23 cellular contexts compared by ENCODE assay signal in genomic region chr10:691216-691615, GRCh38. TPM values are rescaled to one million over a fixed set of nuclear protein-coding genes. Genes with fewer than 3 reads are reported as not detected.
DNase-seq lines count a peak whose midpoint lies in the region; ATAC-seq and TF ChIP-seq lines count a peak whose summit lies in the region.
"Had no signal": no experiment of that assay in that cellular context is flagged by ENCODE, and none has a peak within 500 bp of the region (broad histone marks: within the 10 kb centered on the region; RNA-seq: fewer than 3 reads in every experiment).

No MANE protein-coding gene starts in this region.

- TF ChIP-seq EP300 in esophagus muscularis mucosa (IDR thresholded peaks at IDR 0.05), result no peak
- TF ChIP-seq EP300 in tibial nerve (IDR thresholded peaks at IDR 0.05), result no peak

- H3K23ac ChIP-seq in IMR-90 (ENCODE audit: low read depth, low read length) (no peak overlapping the region), neuronal stem cell (ENCODE audit: low read depth, low read length, poor library complexity) (no peak overlapping the region)

- no peak overlapping the region for H2BK12ac ChIP-seq in neuronal stem cell (ENCODE audit: low read length)

- peaks cover 23% of the 10 kb centered on the region for H3K4me1 ChIP-seq in IMR-90 (ENCODE audit: control insufficient read depth, insufficient read depth, low read length)
- peaks cover 14 to 47% (median 43%) of the 10 kb centered on the region in 4 donors for H3K4me1 ChIP-seq in esophagus muscularis mucosa
- H3K4me1 ChIP-seq in neuronal stem cell (ENCODE audit: control insufficient read depth in 2 of 2, insufficient read depth in 1 of 2, low read depth in 1 of 2, low read length in 2 of 2), result peaks cover 15 to 21% of the 10 kb centered on the region in 2 donors
- H3K4me1 ChIP-seq in left ventricle myocardium inferior, result peaks cover 25% of the 10 kb centered on the region
- H3K4me1 ChIP-seq in tibial nerve, result peaks cover 0 to 38% (median 11%) of the 10 kb centered on the region in 4 donors
- H3K4me1 ChIP-seq: Peyer's patch had no signal

- H4K91ac ChIP-seq in IMR-90 (ENCODE audit: insufficient read depth, low read depth, low read length), result no peak overlapping the region
- H4K91ac ChIP-seq in neuronal stem cell (ENCODE audit: low read depth, low read length, poor library complexity), result no peak overlapping the region

- H4K5ac ChIP-seq in IMR-90 (ENCODE audit: low read depth, low read length), result no peak overlapping the region

- intact Hi-C loops in IMR-90 (cut with micrococcal nuclease) (loop anchor here (5.0 kb wide), 1 partner anchor 96 kb away; no protein-coding TSS in a partner anchor), esophagus muscularis mucosa (cut with DNase I) (loop anchor here (5.0 kb wide), 1 partner anchor 96 kb away; no protein-coding TSS in a partner anchor), left ventricle myocardium inferior (cut with micrococcal nuclease) (no loop called here)

- CTCF ChIA-PET in IMR-90 (lab: Yijun Ruan, JAX), result no interaction called here

- no peak for DNase-seq in T-helper 1 cell
- DNase-seq in IMR-90, result no peak
- no peak for DNase-seq in esophagus muscularis mucosa (ENCODE audit: extremely low spot score)
- DNase-seq in neuronal stem cell (ENCODE audit: low spot score), result no peak
- no peak for DNase-seq in left ventricle myocardium inferior
- no peak for DNase-seq in tibial nerve (ENCODE audit: low spot score in 2 of 2)
- no peak for DNase-seq in NCI-H1105 treated with DMSO at 0.1 percent for 48 hours (lab: John Stamatoyannopoulos, UW)
- DNase-seq: activated CD4-positive, CD25-positive, alpha-beta regulatory T cell; activated T-cell treated with anti-CD3 and anti-CD28 coated beads, Interleukin-2, amount 50 U/mL, for 24 hours; amygdala; gastrocnemius medialis; MV-4-11; NCI-H2029 treated with DMSO at 0.1 percent for 48 hours; NCI-H345; Peyer's patch; stimulated activated CD4-positive, alpha-beta T cell treated with anti-CD3 and anti-CD28 coated beads, Interleukin-4, amount 100 ng/mL, for 24 hours; substantia nigra; T-helper 9 cell had no signal

- H2AFZ ChIP-seq in IMR-90 (replicated peaks; ENCODE audit: low read length, poor library complexity), result no peak overlapping the region
- no peak overlapping the region for H2AFZ ChIP-seq in neuronal stem cell (ENCODE audit: low read length)

- no peaks in the 10 kb centered on the region for H3K27me3 ChIP-seq in IMR-90 (ENCODE audit: control insufficient read depth, insufficient read depth, low read length)
- no peaks in the 10 kb centered on the region for H3K27me3 ChIP-seq in esophagus muscularis mucosa
- H3K27me3 ChIP-seq in neuronal stem cell (ENCODE audit: control insufficient read depth in 3 of 3, insufficient read depth in 3 of 3, low read depth in 1 of 3, low read length in 3 of 3), result peaks cover 0 to 9% (median 0%) of the 10 kb centered on the region in 3 experiments
- no peaks in the 10 kb centered on the region for H3K27me3 ChIP-seq in left ventricle myocardium inferior (ENCODE audit: low read depth)
- H3K27me3 ChIP-seq in tibial nerve, result no peaks in the 10 kb centered on the region
- H3K27me3 ChIP-seq: gastrocnemius medialis, Peyer's patch, SJSA1 had no signal

- H3K36me3 Mint-ChIP-seq in T-helper 1 cell treated with Interleukin-12 subunit alpha and Interleukin-12 subunit beta and Interleukin-4 antibody, amounts not matched to agents 30 μg/mL and 1 μg/mL, for 36 hours (ENCODE audit: low read depth), result no peaks in the 10 kb centered on the region

- H3K4me3 Mint-ChIP-seq in T-helper 1 cell treated with Interleukin-12 subunit alpha and Interleukin-12 subunit beta and Interleukin-4 antibody, amounts not matched to agents 30 μg/mL and 1 μg/mL, for 36 hours, result peak overlapping the region; percentile 33
- H3K4me3 Mint-ChIP-seq: activated T-cell treated with anti-CD3 and anti-CD28 coated beads, Interleukin-2, amount 50 U/mL, for 24 hours had no signal

- peak overlapping the region; percentile 35 for H2AK9ac ChIP-seq in IMR-90 (replicated peaks; ENCODE audit: low read depth, low read length, poor library complexity)

- no peak overlapping the region for H3K14ac ChIP-seq in IMR-90 (replicated peaks; ENCODE audit: low read depth, low read length)
- H3K14ac ChIP-seq in neuronal stem cell (ENCODE audit: low read length), result no peak overlapping the region

- no peak overlapping the region for H2BK5ac ChIP-seq in IMR-90 (ENCODE audit: low read depth, low read length, poor library complexity, severe bottlenecking)
- no peak overlapping the region for H2BK5ac ChIP-seq in neuronal stem cell (ENCODE audit: low read length)

- H3K4me2 ChIP-seq in IMR-90 (ENCODE audit: low read depth, low read length) (no peak overlapping the region), neuronal stem cell (ENCODE audit: insufficient read depth, low read length, poor library complexity, severe bottlenecking) (no peak overlapping the region)

- H2AK5ac ChIP-seq in IMR-90 (ENCODE audit: low read depth, low read length) (peak overlapping the region; percentile 53; the same call in 1 of the 2 replicates), neuronal stem cell (ENCODE audit: low read depth, low read length) (peak overlapping the region; percentile 40)

- no peak for TF ChIP-seq RAD21 in IMR-90 (IDR thresholded peaks at IDR 0.05; ENCODE audit: low read length)

- H3K27ac ChIP-seq in IMR-90 (ENCODE audit: insufficient read depth, low read length) (no peak overlapping the region), esophagus muscularis mucosa (replicated peaks in 1 of 4) (peak overlapping the region; percentile 85 to 96 (median 92)), neuronal stem cell (replicated peaks; ENCODE audit: low read length) (no peak overlapping the region), left ventricle myocardium inferior (replicated peaks) (no peak overlapping the region), tibial nerve (peak overlapping the region in 2 of 4 donors; percentile 36 to 95)
- H3K27ac ChIP-seq: 22Rv1, neutrophil, SJSA1 had no signal

- no peak for TF ChIP-seq CTCF in IMR-90 (conservative IDR thresholded peaks at IDR 0.05; ENCODE audit: low read depth, low read length)
- TF ChIP-seq CTCF in esophagus muscularis mucosa (IDR thresholded peaks at IDR 0.05), result no peak
- TF ChIP-seq CTCF in left ventricle myocardium inferior (IDR thresholded peaks at IDR 0.05; ENCODE audit: borderline replicate concordance), result no peak
- no peak for TF ChIP-seq CTCF in tibial nerve (IDR thresholded peaks at IDR 0.05)

- WGBS in IMR-90 (ENCODE audit: extremely low coverage in 2 of 2, insufficient read length in 1 of 2), 2 experiments, result 100% methylated on average over 11 of the region's 18 CpGs; no CpG with 5 or more reads in 1 of the 2 experiments
- WGBS in esophagus muscularis mucosa, result 86% methylated on average over 15 of the region's 18 CpGs
- WGBS in neuronal stem cell (ENCODE audit: extremely low coverage in 2 of 2, insufficient read length in 2 of 2, insufficient replicate concordance in 1 of 2), 2 donors, result no CpG with 5 or more reads among the region's 18 CpGs
- WGBS in tibial nerve, 2 donors, result 96% methylated on average over 18 of the region's 18 CpGs

- dilution Hi-C loops in IMR-90 (cut with HindIII; ENCODE audit: low sequenced_read_pairs, unreplicated experiment), result no loop called here

- H3K79me1 ChIP-seq in IMR-90 (ENCODE audit: low read depth in 1 of 2, low read length in 2 of 2), result peaks cover 0 to 23% of the 10 kb centered on the region in 2 experiments; a peak in 2 of 4 replicates
- peaks cover 10% of the 10 kb centered on the region for H3K79me1 ChIP-seq in neuronal stem cell (ENCODE audit: low read depth, low read length)

- no peak overlapping the region for H2BK120ac ChIP-seq in IMR-90 (ENCODE audit: low read depth, low read length)
- no peak overlapping the region for H2BK120ac ChIP-seq in neuronal stem cell (ENCODE audit: low read depth, low read length)

- H2BK15ac ChIP-seq in IMR-90 (ENCODE audit: low read depth, low read length) (no peak overlapping the region), neuronal stem cell (ENCODE audit: low read length) (no peak overlapping the region)

- H3K36me3 ChIP-seq in IMR-90 (ENCODE audit: control insufficient read depth, insufficient read depth, low read length), result no peaks in the 10 kb centered on the region
- H3K36me3 ChIP-seq in esophagus muscularis mucosa, result no peaks in the 10 kb centered on the region
- H3K36me3 ChIP-seq in neuronal stem cell (replicated peaks in 1 of 2; ENCODE audit: control insufficient read depth in 2 of 2, insufficient read depth in 2 of 2, low read length in 2 of 2), result peaks cover 5 to 8% of the 10 kb centered on the region in 2 donors
- H3K36me3 ChIP-seq in left ventricle myocardium inferior, result no peaks in the 10 kb centered on the region
- no peaks in the 10 kb centered on the region for H3K36me3 ChIP-seq in tibial nerve
- H3K36me3 ChIP-seq: gastrocnemius medialis, neutrophil, Peyer's patch had no signal

- POLR2A ChIA-PET in IMR-90 (lab: Charles Lee; ENCODE audit: unreplicated experiment), result no interaction called here

- H3K18ac ChIP-seq in IMR-90 (ENCODE audit: low read depth, low read length), result no peak overlapping the region
- no peak overlapping the region for H3K18ac ChIP-seq in neuronal stem cell (ENCODE audit: low read length)

- no peak overlapping the region for H2BK20ac ChIP-seq in IMR-90 (ENCODE audit: low read depth, low read length)

- ATAC-seq in IMR-90 (ENCODE audit: low read depth), result no peak
- ATAC-seq: esophagus mucosa, gastrocnemius medialis had no signal

- H3K56ac ChIP-seq in IMR-90 (ENCODE audit: extremely low read depth, insufficient read depth, low read length), result no peak overlapping the region

- peaks cover 25% of the 10 kb centered on the region for H4K20me1 ChIP-seq in IMR-90 (ENCODE audit: insufficient read depth, low read length)

- H3K27me3 Mint-ChIP-seq in T-helper 1 cell treated with Interleukin-12 subunit alpha and Interleukin-12 subunit beta and Interleukin-4 antibody, amounts not matched to agents 30 μg/mL and 1 μg/mL, for 36 hours (ENCODE audit: low read depth), result peaks cover 43% of the 10 kb centered on the region

- no peak for TF ChIP-seq POLR2A in IMR-90 (IDR thresholded peaks at IDR 0.05; ENCODE audit: low read depth, low read length)
- no peak for TF ChIP-seq POLR2A in esophagus muscularis mucosa (IDR thresholded peaks at IDR 0.05; ENCODE audit: low read depth)
- TF ChIP-seq POLR2A in tibial nerve (IDR thresholded peaks at IDR 0.05), result no peak

- no peak overlapping the region for H3K27ac Mint-ChIP-seq in T-helper 1 cell treated with Interleukin-12 subunit alpha and Interleukin-12 subunit beta and Interleukin-4 antibody, amounts not matched to agents 30 μg/mL and 1 μg/mL, for 36 hours
- H3K27ac Mint-ChIP-seq: activated T-cell treated with anti-CD3 and anti-CD28 coated beads, Interleukin-2, amount 50 U/mL, for 24 hours had no signal

- no peak overlapping the region for H3K9ac ChIP-seq in IMR-90 (ENCODE audit: low read depth, low read length)
- no peak overlapping the region for H3K9ac ChIP-seq in neuronal stem cell (ENCODE audit: low read depth, low read length, poor library complexity)

- no peak overlapping the region for H3K4me3 ChIP-seq in IMR-90 (ENCODE audit: insufficient read depth, low read depth, low read length)
- H3K4me3 ChIP-seq in esophagus muscularis mucosa, result no peak overlapping the region
- H3K4me3 ChIP-seq in neuronal stem cell (ENCODE audit: low read length in 2 of 2), result no peak overlapping the region
- H3K4me3 ChIP-seq in left ventricle myocardium inferior, result no peak overlapping the region
- H3K4me3 ChIP-seq in tibial nerve, result no peak overlapping the region
- H3K4me3 ChIP-seq: gastrocnemius medialis, SJSA1 had no signal

- H3K4me1 Mint-ChIP-seq in T-helper 1 cell treated with Interleukin-12 subunit alpha and Interleukin-12 subunit beta and Interleukin-4 antibody, amounts not matched to agents 30 μg/mL and 1 μg/mL, for 36 hours (ENCODE audit: low read depth), result no peaks in the 10 kb centered on the region

- in situ Hi-C loops in IMR-90 (cut with MboI; ENCODE audit: low sequenced_read_pairs), result loop anchor here (25.0 kb wide), 1 partner anchor 179 kb away; no protein-coding TSS in a partner anchor

- H3K9me3 Mint-ChIP-seq in T-helper 1 cell treated with Interleukin-12 subunit alpha and Interleukin-12 subunit beta and Interleukin-4 antibody, amounts not matched to agents 30 μg/mL and 1 μg/mL, for 36 hours, result no peaks in the 10 kb centered on the region
- H3K9me3 Mint-ChIP-seq: activated T-cell treated with anti-CD3 and anti-CD28 coated beads, Interleukin-2, amount 50 U/mL, for 24 hours had no signal

- peaks cover 8% of the 10 kb centered on the region for H3K9me1 ChIP-seq in IMR-90 (ENCODE audit: insufficient read depth, low read length)

- BruUV-seq in IMR-90 (replicated peaks; lab: Mats Ljungman, UMichigan), result no TSS peak

- H4K8ac ChIP-seq in IMR-90 (ENCODE audit: low read depth in 2 of 2, low read length in 2 of 2) (no peak overlapping the region; a peak in 1 of 4 replicates), neuronal stem cell (ENCODE audit: low read depth, low read length) (no peak overlapping the region)

- H3K9me3 ChIP-seq in IMR-90 (ENCODE audit: control insufficient read depth, insufficient read depth, low read length) (no peaks in the 10 kb centered on the region), esophagus muscularis mucosa (no peaks in the 10 kb centered on the region), neuronal stem cell (replicated peaks in 1 of 2; ENCODE audit: control insufficient read depth in 2 of 2, insufficient read depth in 1 of 2, low read depth in 1 of 2, low read length in 2 of 2) (peaks cover 0 to 2% of the 10 kb centered on the region in 2 donors), left ventricle myocardium inferior (replicated peaks) (no peaks in the 10 kb centered on the region), tibial nerve (no peaks in the 10 kb centered on the region)
- H3K9me3 ChIP-seq: gastrocnemius medialis, neutrophil, Peyer's patch, SJSA1 had no signal

- H3K4ac ChIP-seq in IMR-90 (ENCODE audit: low read depth, low read length) (no peak overlapping the region), neuronal stem cell (ENCODE audit: low read length) (no peak overlapping the region)

RNA-seq across cellular contexts. Expression of gene DIP2C, which starts 1.7 kb away (rescaled TPM):
- total RNA-seq in IMR-90 (2012; rRNA removed), result 8.6 and 9.2 TPM in 2 replicates
- 16.1 and 17.3 TPM in 2 replicates for polyA plus RNA-seq in IMR-90 (2012; rRNA removed)
- polyA plus RNA-seq in IMR-90 (2012; cell fraction: cytosol; rRNA removed), result 13.9 and 16.8 TPM in 2 replicates
- polyA plus RNA-seq in IMR-90 (2012; cell fraction: nucleus; rRNA removed; ENCODE audit: low replicate concordance), result 21.1 and 22.2 TPM in 2 replicates
- 10 to 100 TPM; 38.6 to 66.4 (median 55.7) TPM for total RNA-seq in esophagus muscularis mucosa
- polyA plus RNA-seq in neuronal stem cell (2013, experiment 1 of 2), result 8.1 TPM
- 8.4 TPM for polyA plus RNA-seq in neuronal stem cell (2013, experiment 2 of 2)
- total RNA-seq in left ventricle myocardium inferior, result 30.8 TPM
- total RNA-seq in tibial nerve, result 10 to 100 TPM; 31.4 to 46.5 (median 36.0) TPM

Comparison
In these comparisons a context has a peak if more than half of its experiments do, and no peak if none do; other contexts are left out.
1. H3K27ac ChIP-seq: peak in esophagus muscularis mucosa (4 of 4); none in IMR-90 (single experiment), neuronal stem cell (single experiment) and left ventricle myocardium inferior (single experiment).